Comparison of ENCODE assay signal across 34 cellular contexts in the genomic region with DNA sequence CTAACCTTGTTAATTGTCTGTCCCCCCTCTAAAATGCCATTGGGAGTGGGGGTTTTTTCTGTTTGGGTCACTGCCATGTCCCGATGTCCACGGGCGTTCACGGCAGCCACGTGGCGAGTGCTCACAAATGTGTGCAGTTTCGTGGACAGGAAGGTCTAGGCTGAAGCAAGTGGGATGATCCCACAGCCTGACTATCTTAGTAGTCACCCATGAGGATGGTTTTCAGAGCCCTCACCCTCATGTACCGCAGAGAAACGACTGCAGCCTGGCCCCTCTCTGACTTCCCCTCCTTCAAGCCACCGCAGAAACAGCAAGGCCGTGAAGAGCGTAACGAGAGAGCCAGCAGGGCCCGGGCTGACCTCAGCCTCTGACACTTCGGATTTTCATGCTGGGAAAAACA.
"Had no signal": no experiment of that assay in that cellular context is flagged by ENCODE, and none has a peak within 500 bp of the region (broad histone marks: within the 10 kb centered on the region; RNA-seq: fewer than 3 reads in every experiment).

No MANE protein-coding gene starts in this region.

- H3K9me3 ChIP-seq: MG63 had no signal

- H3K9ac ChIP-seq: KMS-11 had no signal

- H3K4me3 ChIP-seq: MG63 had no signal

- H3K27me3 ChIP-seq: MG63 had no signal

- DNase-seq: Karpas-422, Kasumi-1, MG63, MM.1S, MV-4-11, NCI-H1048, NCI-H1092, NCI-H1092 treated with DMSO at 0.1 percent for 48 hours, NCI-H1105, NCI-H1105 treated with DMSO at 0.1 percent for 48 hours, NCI-H1417, NCI-H1417 treated with DMSO at 0.1 percent for 48 hours, NCI-H1436, NCI-H1436 treated with DMSO at 0.1 percent for 48 hours, NCI-H146, NCI-H1694, NCI-H1694 treated with DMSO at 0.1 percent for 48 hours, NCI-H187, NCI-H187 treated with DMSO at 0.1 percent for 48 hours, NCI-H1930, NCI-H2029, NCI-H2029 treated with DMSO at 0.1 percent for 48 hours, NCI-H2081, NCI-H2081 treated with DMSO at 0.1 percent for 48 hours, NCI-H2107, NCI-H2171, NCI-H2171 treated with DMSO at 0.1 percent for 48 hours, NCI-H2227 treated with DMSO at 0.1 percent for 48 hours, NCI-H226, NCI-H345, NCI-H446, NCI-H446 treated with DMSO at 0.1 percent for 48 hours, NCI-H510A had no signal

- H3K4me2 ChIP-seq: KMS-11 had no signal

- H3K27ac ChIP-seq: KMS-11 had no signal

- H3K36me3 ChIP-seq: MG63 had no signal
